In the genomic region with DNA sequence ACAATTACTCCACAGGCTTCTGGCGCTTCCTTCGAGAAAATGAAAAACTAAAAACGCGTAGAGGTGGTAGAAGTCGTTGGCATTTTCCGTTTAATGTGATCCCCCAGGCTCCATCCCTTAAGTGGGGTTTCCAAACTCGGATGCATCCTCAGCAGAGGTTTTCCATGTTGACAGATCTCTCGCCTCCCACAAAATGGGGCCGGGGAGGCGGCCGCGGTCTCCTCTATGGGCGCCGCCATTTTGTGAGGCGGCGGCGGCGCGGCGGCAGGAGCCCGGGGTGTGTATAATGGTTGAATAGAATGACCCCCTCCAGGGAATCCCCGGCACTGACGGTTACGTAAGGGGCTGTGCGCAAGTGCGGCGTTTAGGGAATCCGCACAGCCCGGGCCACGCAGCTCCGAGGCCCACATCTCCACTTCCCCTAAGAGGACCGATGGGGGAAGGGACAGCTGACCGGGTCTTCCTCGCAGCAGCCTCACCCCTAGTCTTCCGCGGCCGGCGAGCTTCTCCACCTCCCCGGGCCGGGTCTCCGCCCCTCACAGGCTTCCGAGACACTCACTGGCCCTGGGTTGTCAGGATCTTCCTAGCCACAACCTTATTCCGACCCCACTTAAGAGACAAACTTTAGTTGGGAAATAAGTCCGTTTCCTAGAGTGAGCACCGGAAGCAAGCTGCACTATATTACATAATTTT, we compare ENCODE assay signal across 8 cellular contexts. TPM values are rescaled to one million over a fixed set of nuclear protein-coding genes. Genes with fewer than 3 reads are reported as not detected.
A peak's percentile ranks its signal among the peaks of the same experiment; 100 is the strongest.
DNase-seq lines count a peak whose midpoint lies in the region; ATAC-seq, FAIRE-seq and TF ChIP-seq lines count a peak whose summit lies in the region.

No MANE protein-coding gene starts in this region.

- H3K27me3 ChIP-seq in Caco-2 (replicated peaks; ENCODE audit: control insufficient read depth, insufficient read depth, low read length), result no peaks in the 10 kb centered on the region
- H3K27me3 ChIP-seq in H1 (replicated peaks in 1 of 4; ENCODE audit: control insufficient read depth in 3 of 4, extremely low read depth in 1 of 4, insufficient read depth in 3 of 4, low read length in 3 of 4), result no peaks in the 10 kb centered on the region
- no peaks in the 10 kb centered on the region for H3K27me3 ChIP-seq in mesenchymal stem cell (ENCODE audit: control insufficient read depth in 1 of 2, insufficient read depth in 1 of 2, low read length in 2 of 2)

- no peak overlapping the region for H2BK20ac ChIP-seq in H1 (ENCODE audit: low read length)

- no TSS peak for BruUV-seq in Caco-2 (replicated peaks; lab: Mats Ljungman, UMichigan)

- no peaks in the 10 kb centered on the region for H3K9me3 Mint-ChIP-seq in Caco-2 (ENCODE audit: unreplicated experiment)
- H3K9me3 Mint-ChIP-seq in activated CD8-positive, alpha-beta memory T cell treated with anti-CD3 and anti-CD28 coated beads, Interleukin-2, amount 10 ng/mL, durations not matched to agents 7 days and 5 days (ENCODE audit: low read depth), result no peaks in the 10 kb centered on the region

- peak overlapping the region; percentile 96 for H3K4ac ChIP-seq in H1 (replicated peaks; ENCODE audit: insufficient read length, low read depth, low read length)
- peak overlapping the region; percentile 84 to 98 for H3K4ac ChIP-seq in mesenchymal stem cell (ENCODE audit: low read depth in 1 of 2, low read length in 2 of 2)

- H3K4me1 ChIP-seq in Caco-2 (peaks cover 19% of the 10 kb centered on the region), H1 (replicated peaks in 1 of 4; ENCODE audit: control insufficient read depth in 3 of 4, insufficient read depth in 4 of 4, low read length in 3 of 4) (no peaks in the 10 kb centered on the region; a peak in 2 of 7 replicates), mesenchymal stem cell (ENCODE audit: control insufficient read depth, insufficient read depth, low read depth, low read length) (no peaks in the 10 kb centered on the region)

- no peaks in the 10 kb centered on the region for H3K9me3 ChIP-seq in Caco-2
- H3K9me3 ChIP-seq in H1 (ENCODE audit: insufficient read depth in 2 of 2, low read depth in 1 of 2, low read length in 1 of 2), result no peaks in the 10 kb centered on the region
- H3K9me3 ChIP-seq in mesenchymal stem cell (ENCODE audit: control insufficient read depth, low read length), result no peaks in the 10 kb centered on the region

- peak overlapping the region; percentile 80 for H3K27ac Mint-ChIP-seq in Caco-2 (ENCODE audit: unreplicated experiment)
- peak overlapping the region; percentile 100 for H3K27ac Mint-ChIP-seq in activated CD8-positive, alpha-beta memory T cell treated with anti-CD3 and anti-CD28 coated beads, Interleukin-2, amount 10 ng/mL, durations not matched to agents 7 days and 5 days

- TF ChIP-seq POLR2A in H1 (IDR thresholded peaks at IDR 0.05; ENCODE audit: control extremely low read depth in 1 of 2, low read depth in 2 of 2, low read length in 2 of 2), result peak; percentile 78 to 92

- peak overlapping the region; percentile 92 for H3K23ac ChIP-seq in H1 (ENCODE audit: insufficient read length)
- H3K23ac ChIP-seq in mesenchymal stem cell (ENCODE audit: low read length in 2 of 2), result peak overlapping the region; percentile 71 to 89

- H3K36me3 ChIP-seq in Caco-2 (ENCODE audit: control insufficient read depth, insufficient read depth, low read length), result no peaks in the 10 kb centered on the region
- peaks cover 0 to 4% (median 0%) of the 10 kb centered on the region in 4 experiments; a peak in 2 of 8 replicates for H3K36me3 ChIP-seq in H1 (ENCODE audit: control insufficient read depth in 2 of 4, insufficient read depth in 4 of 4, low read length in 3 of 4)
- H3K36me3 ChIP-seq in mesenchymal stem cell (ENCODE audit: control insufficient read depth in 1 of 2, insufficient read depth in 2 of 2, low read depth in 1 of 2, low read length in 2 of 2), result no peaks in the 10 kb centered on the region

- TF ChIP-seq EP300 in H1 (IDR thresholded peaks at IDR 0.05; ENCODE audit: borderline replicate concordance in 1 of 2, low read depth in 2 of 2, low read length in 2 of 2), result peak; percentile 27 to 92

- FAIRE-seq in HTR-8/SVneo (lab: Jason Lieb, UNC) (peak; percentile 54), H1 (lab: Jason Lieb, UNC) (peak; percentile 13)

- H2BK5ac ChIP-seq in H1 (ENCODE audit: low read depth, low read length), result peak overlapping the region; percentile 69; the same call in 1 of the 2 replicates
- H2BK5ac ChIP-seq in mesenchymal stem cell (ENCODE audit: low read depth, low read length, poor library complexity, severe bottlenecking), result peak overlapping the region; percentile 61

- H3K27me3 Mint-ChIP-seq in Caco-2 (ENCODE audit: insufficient read depth, unreplicated experiment), result no peaks in the 10 kb centered on the region
- no peaks in the 10 kb centered on the region for H3K27me3 Mint-ChIP-seq in activated CD8-positive, alpha-beta memory T cell treated with anti-CD3 and anti-CD28 coated beads, Interleukin-2, amount 10 ng/mL, durations not matched to agents 7 days and 5 days

- peak; percentile 97 to 99 for DNase-seq in Caco-2
- peak; percentile 88 for DNase-seq in HTR-8/SVneo (ENCODE audit: insufficient read length, low spot score)
- DNase-seq in NOMO-1 treated with DMSO at 0.1 percent for 48 hours (lab: John Stamatoyannopoulos, UW; ENCODE audit: unreplicated experiment), result peak; percentile 99
- DNase-seq in activated CD8-positive, alpha-beta memory T cell treated with anti-CD3 and anti-CD28 coated beads, Interleukin-2, amount 10 ng/mL, durations not matched to agents 7 days and 5 days, result peak; percentile 94
- DNase-seq in H1 (ENCODE audit: low read depth in 1 of 2, low spot score in 2 of 2), result peak; percentile 87 to 91
- DNase-seq in mesenchymal stem cell, result peak; percentile 99
- peak; percentile 69 for DNase-seq in stimulated activated CD8-positive, alpha-beta memory T cell treated with anti-CD3 and anti-CD28 coated beads, Interleukin-12 subunit alpha, Interleukin-12 subunit beta, amount 100 ng/mL, for 24 hours (ENCODE audit: extremely low read depth)

- H2BK15ac ChIP-seq in H1 (ENCODE audit: low read length), result no peak overlapping the region
- H2BK15ac ChIP-seq in mesenchymal stem cell (ENCODE audit: low read depth, poor library complexity, severe bottlenecking), result peak overlapping the region; percentile 94

- peaks cover 4 to 60% of the 10 kb centered on the region in 2 experiments; a peak in 3 of 4 replicates for H3K79me2 ChIP-seq in H1 (ENCODE audit: control insufficient read depth in 1 of 2, insufficient read depth in 2 of 2, low read length in 2 of 2)

- H3K27ac ChIP-seq in H1 (ENCODE audit: low read depth, low read length) (peak overlapping the region; percentile 81), mesenchymal stem cell (ENCODE audit: low read length, poor library complexity, severe bottlenecking) (peak overlapping the region; percentile 96)

- POLR2A ChIA-PET in Caco-2 (lab: Charles Lee) (interaction anchor here (0.6 to 2.5 kb wide), 2 partner anchors 142 to 180 kb away, joined by 3 to 10 read pairs; no protein-coding TSS in a partner anchor), H1 (lab: Charles Lee; ENCODE audit: partially characterized antibody) (interaction anchor here (0.7 to 2.8 kb wide), 21 partner anchors 10 to 646 kb away, joined by 3 to 19 read pairs (median 4); no protein-coding TSS in a partner anchor)

- H3K4me1 Mint-ChIP-seq in Caco-2 (ENCODE audit: low read depth, unreplicated experiment), result peaks cover 7% of the 10 kb centered on the region
- H3K4me1 Mint-ChIP-seq in activated CD8-positive, alpha-beta memory T cell treated with anti-CD3 and anti-CD28 coated beads, Interleukin-2, amount 10 ng/mL, durations not matched to agents 7 days and 5 days, result peaks cover 21% of the 10 kb centered on the region

- H3K79me1 ChIP-seq in H1 (ENCODE audit: low read depth, low read length) (no peaks in the 10 kb centered on the region), mesenchymal stem cell (replicated peaks; ENCODE audit: low read length, poor library complexity, severe bottlenecking) (peaks cover 4% of the 10 kb centered on the region)

- 0 out of 4 replicates have a peak, but pooled peaks of 1 of the 2 experiments have one; percentile 6 for TF ChIP-seq RAD21 in H1 (IDR thresholded peaks at IDR 0.05 in 1 of 2, conservative IDR thresholded peaks at IDR 0.05 in 1 of 2; ENCODE audit: low read depth in 2 of 2, low read length in 2 of 2)

- H2AFZ ChIP-seq in H1 (ENCODE audit: low read length), result peak overlapping the region; percentile 18; the same call in 1 of the 2 replicates
- peak overlapping the region; percentile 88 for H2AFZ ChIP-seq in mesenchymal stem cell (ENCODE audit: low read depth, low read length)

- peak overlapping the region; percentile 79 for H3K4me3 Mint-ChIP-seq in Caco-2 (ENCODE audit: unreplicated experiment)
- H3K4me3 Mint-ChIP-seq in activated CD8-positive, alpha-beta memory T cell treated with anti-CD3 and anti-CD28 coated beads, Interleukin-2, amount 10 ng/mL, durations not matched to agents 7 days and 5 days, result peak overlapping the region; percentile 95

- H3K14ac ChIP-seq in H1 (ENCODE audit: insufficient read length) (peak overlapping the region; percentile 99), mesenchymal stem cell (ENCODE audit: low read length in 2 of 2) (peak overlapping the region in 1 of 2 experiments; percentile 95)

- H4K20me1 ChIP-seq in H1 (replicated peaks in 1 of 2; ENCODE audit: control insufficient read depth in 1 of 2, insufficient read depth in 2 of 2, low read length in 2 of 2), result no peaks in the 10 kb centered on the region

- H2BK12ac ChIP-seq in H1 (ENCODE audit: low read depth, low read length) (no peak overlapping the region; the same call in 1 of the 2 replicates), mesenchymal stem cell (ENCODE audit: low read length in 2 of 2) (peak overlapping the region in 1 of 2 experiments; percentile 48)

- H4K8ac ChIP-seq in H1 (ENCODE audit: extremely low read depth, insufficient read depth, low read length), result peak overlapping the region; percentile 97; the same call in 1 of the 2 replicates
- H4K8ac ChIP-seq in mesenchymal stem cell (ENCODE audit: low read length), result peak overlapping the region; percentile 91

- peak; percentile 49 for ATAC-seq in GM21381 (IDR thresholded peaks at IDR 0.05; ENCODE audit: unreplicated experiment)
- peak; percentile 44 for ATAC-seq in activated CD8-positive, alpha-beta memory T cell treated with anti-CD3 and anti-CD28 coated beads, Interleukin-2, amount 10 ng/mL, durations not matched to agents 7 days and 5 days

- H3K4me3 ChIP-seq in Caco-2 (ENCODE audit: low read depth, low read length), result peak overlapping the region; percentile 51
- peak overlapping the region; percentile 92 to 95 (median 93) for H3K4me3 ChIP-seq in H1 (ENCODE audit: extremely low read depth in 1 of 4, insufficient read depth in 2 of 4, low read depth in 3 of 4, low read length in 4 of 4)
- peak overlapping the region; percentile 85 to 91 for H3K4me3 ChIP-seq in mesenchymal stem cell (ENCODE audit: insufficient read depth in 1 of 2, low read depth in 1 of 2, low read length in 2 of 2)

- intact Hi-C loops in Caco-2 (cut with micrococcal nuclease; ENCODE audit: unreplicated experiment), result loop anchor here (1.0 to 10.0 kb wide), 9 partner anchors 19 to 593 kb away; partner anchors contain the start of gene ANO6

- TF ChIP-seq CTCF in Caco-2 (IDR thresholded peaks at IDR 0.05; ENCODE audit: insufficient read depth in 1 of 2, low read depth in 1 of 2, low read length in 1 of 2, severe bottlenecking in 1 of 2, unreplicated experiment in 1 of 2) (no peak), H1 (IDR thresholded peaks at IDR 0.05; ENCODE audit: control extremely low read depth in 1 of 3, insufficient read depth in 1 of 3, low read depth in 1 of 3, low read length in 3 of 3) (no peak)

- H3K9ac ChIP-seq in H1 (replicated peaks in 1 of 4; ENCODE audit: extremely low read depth in 1 of 4, low read depth in 3 of 4, low read length in 3 of 4) (peak overlapping the region; percentile 78 to 95 (median 86)), mesenchymal stem cell (ENCODE audit: low read length) (peak overlapping the region; percentile 98)

- H2AK5ac ChIP-seq in H1 (ENCODE audit: low read depth, low read length) (no peak overlapping the region), mesenchymal stem cell (ENCODE audit: low read length, severe bottlenecking) (no peak overlapping the region)

- H3K18ac ChIP-seq in H1 (ENCODE audit: extremely low read depth, low read length), result peak overlapping the region; percentile 75
- H3K18ac ChIP-seq in mesenchymal stem cell (ENCODE audit: low read depth in 1 of 2, low read length in 2 of 2), result peak overlapping the region; percentile 92 to 96

- H3K36me3 Mint-ChIP-seq in Caco-2 (ENCODE audit: insufficient read depth, unreplicated experiment), result peaks cover 51% of the 10 kb centered on the region
- H3K36me3 Mint-ChIP-seq in activated CD8-positive, alpha-beta memory T cell treated with anti-CD3 and anti-CD28 coated beads, Interleukin-2, amount 10 ng/mL, durations not matched to agents 7 days and 5 days, result peaks cover 26% of the 10 kb centered on the region

- H3K23me2 ChIP-seq in H1 (ENCODE audit: low read depth, low read length), result peaks cover 12% of the 10 kb centered on the region

- peak overlapping the region; percentile 94 for H4K5ac ChIP-seq in H1 (ENCODE audit: insufficient read length, low read depth, low read length)

- peak overlapping the region; percentile 95 for H2BK120ac ChIP-seq in H1 (replicated peaks; ENCODE audit: low read depth, low read length)
- H2BK120ac ChIP-seq in mesenchymal stem cell (ENCODE audit: low read depth, low read length), result peak overlapping the region; percentile 85

- H4K91ac ChIP-seq in H1 (replicated peaks; ENCODE audit: insufficient read length, low read length) (peak overlapping the region; percentile 89), mesenchymal stem cell (ENCODE audit: low read length) (no peak overlapping the region)

- peak overlapping the region; percentile 83 for H3K56ac ChIP-seq in H1 (replicated peaks; ENCODE audit: insufficient read length, low read depth, low read length)

- peak overlapping the region; percentile 73 to 90 for H3K4me2 ChIP-seq in H1 (ENCODE audit: insufficient read depth in 1 of 2, low read depth in 2 of 2, low read length in 2 of 2)
- H3K4me2 ChIP-seq in mesenchymal stem cell (ENCODE audit: low read length, poor library complexity, severe bottlenecking), result peak overlapping the region; percentile 80

- CTCF ChIA-PET in Caco-2 (lab: Charles Lee), result interaction anchor here (0.7 to 3.2 kb wide), 7 partner anchors 17 to 183 kb away, joined by 3 to 27 read pairs (median 3); no protein-coding TSS in a partner anchor
- CTCF ChIA-PET in activated CD8-positive, alpha-beta memory T cell treated with anti-CD3 and anti-CD28 coated beads, Interleukin-2, amount 10 ng/mL, durations not matched to agents 7 days and 5 days (lab: Charles Lee), result interaction anchor here (1.0 to 6.0 kb wide), 7 partner anchors 24 to 375 kb away, joined by 3 to 70 read pairs (median 4); no protein-coding TSS in a partner anchor
- CTCF ChIA-PET in H1 (lab: Charles Lee; ENCODE audit: partially characterized antibody), result interaction anchor here (1.1 to 3.5 kb wide), 7 partner anchors 11 to 255 kb away, joined by 3 to 43 read pairs (median 4); no protein-coding TSS in a partner anchor

- WGBS in H1 (ENCODE audit: extremely low coverage in 1 of 2, insufficient coverage in 1 of 2, insufficient read length in 1 of 2, insufficient replicate concordance in 2 of 2, low coverage in 1 of 2, low lambda C conversion rate in 2 of 2, missing lambda C conversion rate in 1 of 2), 2 experiments, result 1% methylated on average over 45 of the region's 45 CpGs; no CpG with 5 or more reads in 1 of the 2 experiments
- WGBS in mesenchymal stem cell, result 0% methylated on average over 40 of the region's 45 CpGs

RNA-seq across cellular contexts. Expression of gene ARID2, which starts 2.1 kb away (rescaled TPM):
- 50.1 and 53.9 TPM in 2 replicates for total RNA-seq in Caco-2 (2022)
- total RNA-seq in activated CD8-positive, alpha-beta memory T cell treated with anti-CD3 and anti-CD28 coated beads, Interleukin-2, amount 10 ng/mL, durations not matched to agents 7 days and 5 days, result 10 to 100 TPM; 38.3 to 49.6 TPM
- total RNA-seq in H1 (2021; fragmentation: NEBNext Ultra II Directional; extraction: Animal tissue kit (Norgen Biotek cat#: 25700)), result 45.2 and 47.4 TPM in 2 replicates
- 18.8 and 32.0 TPM in 2 replicates for polyA plus RNA-seq in H1 (2011; rRNA removed)
- 27.7 TPM for polyA plus RNA-seq in H1 (2011; cell fraction: cytosol; rRNA removed)
- polyA plus RNA-seq in H1 (2011; cell fraction: nucleus; rRNA removed), result 36.4 TPM
- 16.5 to 23.0 TPM (median 19.3 TPM) in 4 replicates for polyA plus RNA-seq in H1 (2012, experiment 1 of 2)
- 1.3 TPM for polyA plus RNA-seq in H1 (2012, experiment 2 of 2)
- 15.9 TPM for polyA plus RNA-seq in H1 (2013, experiment 1 of 2)
- 14.0 TPM for polyA plus RNA-seq in H1 (2013, experiment 2 of 2)
- 168 and 218 TPM in 2 replicates for polyA minus RNA-seq in H1 (2011; rRNA and poly(A)+ RNA removed)
- polyA minus RNA-seq in H1 (2011; cell fraction: cytosol; rRNA and poly(A)+ RNA removed), result 47.6 TPM
- polyA minus RNA-seq in H1 (2011; cell fraction: nucleus; rRNA and poly(A)+ RNA removed), result 206 TPM
- 7.0 TPM for polyA plus RNA-seq in mesenchymal stem cell (2013, experiment 1 of 2)
- 6.9 TPM for polyA plus RNA-seq in mesenchymal stem cell (2013, experiment 2 of 2)

Comparison
In these comparisons a context has a peak if more than half of its experiments do, and no peak if none do; other contexts are left out.
1. Peak in every context shown above with its lines: DNase-seq, ATAC-seq, H3K4me3 ChIP-seq and H3K27ac ChIP-seq.